ENCODE assay signal across 18 cellular contexts in genomic region chr9:6616976-6617375, GRCh38. TPM values are rescaled to one million over a fixed set of nuclear protein-coding genes. Genes with fewer than 3 reads are reported as not detected.
A peak's percentile ranks its signal among the peaks of the same experiment; 100 is the strongest.
DNase-seq lines count a peak whose midpoint lies in the region; TF ChIP-seq lines count a peak whose summit lies in the region.
"Had no signal": no experiment of that assay in that cellular context is flagged by ENCODE, and none has a peak within 500 bp of the region (broad histone marks: within the 10 kb centered on the region; RNA-seq: fewer than 3 reads in every experiment).

No MANE protein-coding gene starts in this region.

- peaks cover 7% of the 10 kb centered on the region for H3K4me1 Mint-ChIP-seq in glutamatergic neuron (ENCODE audit: low read depth, unreplicated experiment)
- H3K4me1 Mint-ChIP-seq in CD8-positive, alpha-beta memory T cell = no peaks in the 10 kb centered on the region
- H3K4me1 Mint-ChIP-seq: CD14-positive monocyte had no signal

- no peak for TF ChIP-seq CTCF in glutamatergic neuron (IDR thresholded peaks at IDR 0.05; ENCODE audit: partially characterized antibody, unreplicated experiment)

- no peaks in the 10 kb centered on the region for H3K36me3 Mint-ChIP-seq in glutamatergic neuron (ENCODE audit: unreplicated experiment)
- H3K36me3 Mint-ChIP-seq in CD8-positive, alpha-beta memory T cell = no peaks in the 10 kb centered on the region
- H3K36me3 Mint-ChIP-seq: CD14-positive monocyte had no signal

- no peak overlapping the region for H3K27ac Mint-ChIP-seq in glutamatergic neuron (ENCODE audit: unreplicated experiment)
- peak overlapping the region in 1 of 8 donors; percentile 25 for H3K27ac Mint-ChIP-seq in CD8-positive, alpha-beta memory T cell
- H3K27ac Mint-ChIP-seq: B cell; CD14-positive monocyte; T-helper 1 cell treated with Interleukin-12 subunit alpha and Interleukin-12 subunit beta and Interleukin-4 antibody, amounts not matched to agents 30 μg/mL and 1 μg/mL, for 36 hours had no signal

- H3K4me3 Mint-ChIP-seq in glutamatergic neuron (ENCODE audit: unreplicated experiment) = no peak overlapping the region
- no peak overlapping the region for H3K4me3 Mint-ChIP-seq in CD8-positive, alpha-beta memory T cell
- H3K4me3 Mint-ChIP-seq: B cell; CD14-positive monocyte; T-helper 1 cell treated with Interleukin-12 subunit alpha and Interleukin-12 subunit beta and Interleukin-4 antibody, amounts not matched to agents 30 μg/mL and 1 μg/mL, for 36 hours had no signal

- no peaks in the 10 kb centered on the region for H3K27me3 Mint-ChIP-seq in glutamatergic neuron (ENCODE audit: unreplicated experiment)
- peaks cover 6 to 17% of the 10 kb centered on the region in 2 donors for H3K27me3 Mint-ChIP-seq in CD8-positive, alpha-beta memory T cell
- H3K27me3 Mint-ChIP-seq: B cell had no signal

- POLR2A ChIA-PET in CD8-positive, alpha-beta memory T cell (lab: Charles Lee) = no interaction called here

- no peaks in the 10 kb centered on the region for H3K9me3 Mint-ChIP-seq in glutamatergic neuron (ENCODE audit: unreplicated experiment)
- no peaks in the 10 kb centered on the region for H3K9me3 Mint-ChIP-seq in CD8-positive, alpha-beta memory T cell

- peak; percentile 23 for DNase-seq in Caki2 (ENCODE audit: low read depth)
- peak; percentile 38 for DNase-seq in NCI-H2227 (lab: John Stamatoyannopoulos, UW; ENCODE audit: unreplicated experiment)
- peak; percentile 47 for DNase-seq in astrocyte of the hippocampus (ENCODE audit: low read depth, low spot score)
- DNase-seq in glutamatergic neuron = no peak
- no peak for DNase-seq in substantia nigra (lab: John Stamatoyannopoulos, UW)
- no peak for DNase-seq in CD8-positive, alpha-beta memory T cell
- DNase-seq: DND-41, Karpas-422, NCI-H1694 treated with DMSO at 0.1 percent for 48 hours, NCI-H2081 treated with DMSO at 0.1 percent for 48 hours, NCI-H510A treated with DMSO at 0.1 percent for 48 hours, PC-3, Right ventricle myocardium superior had no signal

- CTCF ChIA-PET in CD8-positive, alpha-beta memory T cell (lab: Charles Lee) = no interaction called here

- H3K36me3 ChIP-seq in neuron (ENCODE audit: insufficient read depth, low read length) = peaks cover 23% of the 10 kb centered on the region
- H3K36me3 ChIP-seq in CD8-positive, alpha-beta memory T cell (ENCODE audit: insufficient read depth, low read length) = no peaks in the 10 kb centered on the region

- no peak overlapping the region for H3K27ac ChIP-seq in substantia nigra (ENCODE audit: low read depth, low read length, poor library complexity, severe bottlenecking)
- no peak overlapping the region for H3K27ac ChIP-seq in CD8-positive, alpha-beta memory T cell (ENCODE audit: low read depth, low read length)

- H2AFZ ChIP-seq in neuron (ENCODE audit: low read depth, low read length) = no peak overlapping the region

- H3K4me1 ChIP-seq in neuron (ENCODE audit: insufficient read depth, low read length) = peaks cover 35% of the 10 kb centered on the region
- H3K4me1 ChIP-seq in CD8-positive, alpha-beta memory T cell (ENCODE audit: insufficient read depth, low read length) = no peaks in the 10 kb centered on the region

- H3K27me3 ChIP-seq in neuron (ENCODE audit: insufficient read depth, low read length) = no peaks in the 10 kb centered on the region
- no peaks in the 10 kb centered on the region for H3K27me3 ChIP-seq in CD8-positive, alpha-beta memory T cell (ENCODE audit: insufficient read depth, low read length, poor library complexity, severe bottlenecking)

- no peaks in the 10 kb centered on the region for H3K9me3 ChIP-seq in neuron (ENCODE audit: low read length)
- no peaks in the 10 kb centered on the region for H3K9me3 ChIP-seq in CD8-positive, alpha-beta memory T cell (ENCODE audit: low read length)

- H3K4me3 ChIP-seq in neuron (ENCODE audit: low read length) = peak overlapping the region; percentile 27
- no peak overlapping the region for H3K4me3 ChIP-seq in CD8-positive, alpha-beta memory T cell (ENCODE audit: low read length)

- in situ Hi-C loops in Caki2 (cut with HindIII; ENCODE audit: low pct_unique_long_range_greater_than_20kb, low sequenced_read_pairs) = no loop called here

RNA-seq across cellular contexts. Expression of gene GLDC, which starts 28.6 kb away (rescaled TPM):
- 14.3 and 21.2 TPM in 2 replicates for total RNA-seq in Caki2 (2014; rRNA removed; shearing (Covaris generic); ENCODE audit: low replicate concordance)
- total RNA-seq in glutamatergic neuron (ENCODE audit: unreplicated experiment) = 42.9 TPM
- total RNA-seq in CD8-positive, alpha-beta memory T cell = 1 to 10 TPM; 3.1 to 3.8 TPM
- 0.58 TPM for polyA plus RNA-seq in CD8-positive, alpha-beta memory T cell
- total RNA-seq: H4, Right ventricle myocardium superior had no signal
- polyA plus RNA-seq: CD14-positive monocyte had no signal

Comparison
In these comparisons a context has a peak if more than half of its experiments do, and no peak if none do; other contexts are left out.
1. DNase-seq: peak in Caki2 (single experiment), NCI-H2227 (single experiment) and astrocyte of the hippocampus (single experiment); none in glutamatergic neuron (single experiment), substantia nigra (0 of 49) and CD8-positive, alpha-beta memory T cell (0 of 5).